ENCODE assay signal across 12 cellular contexts in the genomic region with DNA sequence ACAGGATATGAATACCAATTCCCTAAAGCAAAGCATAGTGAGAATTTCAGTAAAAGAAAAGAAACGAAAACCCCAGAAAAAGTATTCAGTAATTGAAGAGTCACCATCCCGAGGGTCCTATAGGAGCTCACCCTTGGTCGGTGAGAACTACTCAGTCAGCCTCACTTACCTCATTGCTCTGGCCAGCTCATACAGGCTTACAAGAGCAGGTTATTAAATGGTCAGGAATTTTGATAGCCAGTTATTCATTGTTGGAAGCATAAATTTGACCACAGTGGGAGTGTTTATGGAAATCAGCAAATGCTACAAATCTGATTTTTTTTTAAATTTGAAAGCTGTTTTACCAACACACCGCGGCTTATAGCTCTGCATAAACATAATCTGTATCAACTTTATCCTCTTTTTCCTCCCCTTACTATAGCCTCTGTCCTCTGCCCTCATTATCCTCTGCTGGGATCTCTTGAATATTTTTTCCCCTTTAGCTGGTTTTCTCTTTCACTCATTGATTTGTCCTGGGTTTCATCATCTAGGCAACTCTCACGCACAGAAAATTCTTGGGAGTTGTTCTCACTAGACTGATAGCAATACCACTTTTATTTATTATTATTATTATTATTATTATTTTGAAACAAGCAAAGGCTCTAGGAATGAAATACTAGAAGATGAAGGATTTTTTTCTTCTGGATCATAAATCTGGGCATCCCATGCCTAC. TPM values are rescaled to one million over a fixed set of nuclear protein-coding genes. Genes with fewer than 3 reads are reported as not detected.
A peak's percentile ranks its signal among the peaks of the same experiment; 100 is the strongest.
DNase-seq lines count a peak whose midpoint lies in the region; ATAC-seq and TF ChIP-seq lines count a peak whose summit lies in the region.
"Had no signal": no experiment of that assay in that cellular context is flagged by ENCODE, and none has a peak within 500 bp of the region (broad histone marks: within the 10 kb centered on the region; RNA-seq: fewer than 3 reads in every experiment).

No MANE protein-coding gene starts in this region.

- H3K79me2 ChIP-seq in PC-9 (ENCODE audit: low read depth) (no peaks in the 10 kb centered on the region), osteoblast (ENCODE audit: insufficient read depth, low read length) (no peaks in the 10 kb centered on the region)

- no peaks in the 10 kb centered on the region for H4K20me1 ChIP-seq in PC-9 (ENCODE audit: insufficient read depth)
- no peaks in the 10 kb centered on the region for H4K20me1 ChIP-seq in osteoblast (ENCODE audit: insufficient read depth, low read length)

- CTCF ChIA-PET in BJ (lab: Yijun Ruan, JAX) (interaction anchor here (1.9 to 2.5 kb wide), 3 partner anchors 10 to 71 kb away, joined by 6 to 8 read pairs (median 6); a partner anchor contains a TSS), PC-9 (lab: Charles Lee) (no interaction called here)

- H3K4me1 ChIP-seq in PC-9 (replicated peaks; ENCODE audit: insufficient read depth) (peaks cover 40% of the 10 kb centered on the region), osteoblast (ENCODE audit: insufficient read depth, low read length) (peaks cover 66% of the 10 kb centered on the region), BE2C (no peaks in the 10 kb centered on the region)

- intact Hi-C loops in PC-9 (cut with micrococcal nuclease; ENCODE audit: unreplicated experiment), result loop anchor here (5.0 kb wide), 1 partner anchor 383 kb away; no protein-coding TSS in a partner anchor

- H3K4me2 ChIP-seq in PC-9, result peak overlapping the region; percentile 29
- H3K4me2 ChIP-seq in osteoblast (ENCODE audit: insufficient read depth, low read length), result peak overlapping the region; percentile 84

- peaks cover 35% of the 10 kb centered on the region for H3F3A ChIP-seq in PC-9 (ENCODE audit: insufficient read depth, low read depth)

- H3K4me3 ChIP-seq in BJ (ENCODE audit: low read depth, low read length), result no peak overlapping the region
- H3K4me3 ChIP-seq in PC-9, result no peak overlapping the region
- H3K4me3 ChIP-seq in osteoblast (ENCODE audit: insufficient read depth, low read length), result peak overlapping the region; percentile 41
- no peak overlapping the region for H3K4me3 ChIP-seq in BE2C (ENCODE audit: low read depth, low read length)
- H3K4me3 ChIP-seq: vagina had no signal

- no peaks in the 10 kb centered on the region for H3K9me2 ChIP-seq in PC-9 (ENCODE audit: insufficient read depth)

- no peaks in the 10 kb centered on the region for H3K36me3 ChIP-seq in BJ (ENCODE audit: control insufficient read depth, insufficient read depth, low read length)
- no peaks in the 10 kb centered on the region for H3K36me3 ChIP-seq in PC-9 (ENCODE audit: low read depth)
- no peaks in the 10 kb centered on the region for H3K36me3 ChIP-seq in osteoblast (ENCODE audit: insufficient read depth, low read length)
- no peaks in the 10 kb centered on the region for H3K36me3 ChIP-seq in BE2C
- H3K36me3 ChIP-seq: vagina had no signal

- H2AFZ ChIP-seq in PC-9 (no peak overlapping the region), osteoblast (ENCODE audit: low read length) (no peak overlapping the region)

- no peak for TF ChIP-seq CTCF in BJ (IDR thresholded peaks at IDR 0.05; ENCODE audit: insufficient read depth, low read depth, low read length)
- no peak for TF ChIP-seq CTCF in PC-9 (conservative IDR thresholded peaks at IDR 0.05)
- TF ChIP-seq CTCF in osteoblast (IDR thresholded peaks at IDR 0.05; ENCODE audit: extremely low read depth, low read depth, low read length), result no peak
- TF ChIP-seq CTCF in BE2C (IDR thresholded peaks at IDR 0.05; ENCODE audit: low read depth, low read length), result no peak

- POLR2A ChIA-PET in BJ (lab: Charles Lee), result interaction anchor here (0.6 to 0.7 kb wide), 2 partner anchors 24 to 208 kb away, joined by 3 to 4 read pairs; no protein-coding TSS in a partner anchor
- POLR2A ChIA-PET in PC-9 (lab: Charles Lee; ENCODE audit: unreplicated experiment), result interaction anchor here (0.6 kb wide), 1 partner anchor 56 kb away, joined by 5 read pairs; no protein-coding TSS in a partner anchor

- ATAC-seq in GM21717 (IDR thresholded peaks at IDR 0.05; ENCODE audit: unreplicated experiment), result no peak
- no peak for ATAC-seq in HG02885 (IDR thresholded peaks at IDR 0.05; ENCODE audit: poor library complexity, unreplicated experiment)

- H3K27me3 ChIP-seq in BJ (ENCODE audit: control insufficient read depth, insufficient read depth, low read length), result no peaks in the 10 kb centered on the region
- H3K27me3 ChIP-seq in PC-9 (ENCODE audit: insufficient read depth, low read depth), result no peaks in the 10 kb centered on the region
- H3K27me3 ChIP-seq in osteoblast (ENCODE audit: insufficient read depth, low read length), result no peaks in the 10 kb centered on the region
- no peaks in the 10 kb centered on the region; the same call in 1 of the 2 replicates for H3K27me3 ChIP-seq in BE2C
- H3K27me3 ChIP-seq: vagina had no signal

- TSS peak; percentile 69 for BruUV-seq in PC-9 (replicated peaks; lab: Mats Ljungman, UMichigan)

- DNase-seq in BJ (ENCODE audit: low read depth) (peak; percentile 71), PC-9 (peak in 1 of 2 experiments; percentile 18), epithelial cell of prostate (ENCODE audit: low read depth, low spot score) (peak; percentile 80), osteoblast (ENCODE audit: insufficient read length, low spot score, missing footprints) (no peak), BE2C (no peak), SKM-1 (lab: John Stamatoyannopoulos, UW; ENCODE audit: unreplicated experiment) (no peak)
- DNase-seq: activated naive CD4-positive, alpha-beta T cell treated with anti-CD3 and anti-CD28 coated beads, Interleukin-2, amount 10 ng/mL, durations not matched to agents 7 days and 5 days; NCI-H1417 had no signal

- H3K9me3 ChIP-seq in PC-9 (ENCODE audit: insufficient read depth, low read depth) (no peaks in the 10 kb centered on the region), osteoblast (ENCODE audit: low read depth, low read length) (no peaks in the 10 kb centered on the region), BE2C (no peaks in the 10 kb centered on the region)
- H3K9me3 ChIP-seq: vagina had no signal

- H3K27ac ChIP-seq in PC-9, result peak overlapping the region; percentile 90
- H3K27ac ChIP-seq in epithelial cell of prostate, result peak overlapping the region; percentile 99
- peak overlapping the region; percentile 100 for H3K27ac ChIP-seq in osteoblast (ENCODE audit: low read depth, low read length)
- H3K27ac ChIP-seq: vagina had no signal

RNA-seq across cellular contexts. Expression of a gene that starts 11.1 kb away (rescaled TPM):
- 0.63 and 0.82 TPM in 2 replicates for polyA plus RNA-seq in BJ (2011; rRNA removed)
- polyA minus RNA-seq in BJ (2011; rRNA and poly(A)+ RNA removed), result 0.71 and 0.87 TPM in 2 replicates
- total RNA-seq in PC-9 (2021), result 1.6 and 1.7 TPM in 2 replicates
- total RNA-seq in osteoblast, result 0.59 and 1.1 TPM in 2 replicates
- not detected for polyA plus RNA-seq in BE2C (2012; ENCODE audit: insufficient read depth, insufficient read length, low read depth)
- total RNA-seq: T-helper 2 cell treated with Interferon-gamma antibody and Interleukin-4, amounts not matched to agents 100 ng/mL and 5 ng/mL, for 36 hours had no signal

RNA-seq across cellular contexts. Expression of a gene that starts 47.9 kb away (rescaled TPM):
- polyA plus RNA-seq in BJ (2011; rRNA removed), result 1.7 and 4.3 TPM in 2 replicates
- polyA minus RNA-seq in BJ (2011; rRNA and poly(A)+ RNA removed), result 3.5 and 4.0 TPM in 2 replicates
- total RNA-seq in PC-9 (2021) (8.2 and 8.9 TPM in 2 replicates), osteoblast (10.3 and 13.0 TPM in 2 replicates)
- 20.8 TPM for polyA plus RNA-seq in BE2C (2012; ENCODE audit: insufficient read depth, insufficient read length, low read depth)

Comparison
In these comparisons a context has a peak if more than half of its experiments do, and no peak if none do; other contexts are left out.
1. DNase-seq: peak in BJ (single experiment) and epithelial cell of prostate (single experiment); none in osteoblast (single experiment), BE2C (single experiment) and SKM-1 (single experiment).
2. Peak in every context shown above with its lines, with median percentiles within 50 percentile points of each other: H3K27ac ChIP-seq.